2 cellular contexts compared by ENCODE assay signal in genomic region chr7:79973455-79973854, GRCh38.
TF ChIP-seq lines count a peak whose summit lies in the region.

No MANE protein-coding gene starts in this region.

TF ChIP-seq in A549, 52 proteins besides CTCF, POLR2A, EP300 and RAD21 (continued from another document):
- no peak for TF ChIP-seq USF2 (IDR thresholded peaks at IDR 0.05)
- TF ChIP-seq HOXB5 (CRISPR knock-in tag; IDR thresholded peaks at IDR 0.05): no peak
- no peak for TF ChIP-seq ELK1 (IDR thresholded peaks at IDR 0.05; ENCODE audit: low read depth, low read length)
- TF ChIP-seq SMC3 (IDR thresholded peaks at IDR 0.05): no peak
- no peak for TF ChIP-seq POLR2AphosphoS2 (conservative IDR thresholded peaks at IDR 0.05; ENCODE audit: low read length)
- no peak for TF ChIP-seq MYC (IDR thresholded peaks at IDR 0.05; ENCODE audit: borderline replicate concordance, low read length)
- TF ChIP-seq ZSCAN20 (CRISPR knock-in tag; IDR thresholded peaks at IDR 0.05): no peak
- no peak for TF ChIP-seq HOXB13 (CRISPR knock-in tag; IDR thresholded peaks at IDR 0.05; ENCODE audit: low read depth)
- TF ChIP-seq HMGXB4 (CRISPR knock-in tag; IDR thresholded peaks at IDR 0.05; ENCODE audit: borderline replicate concordance): no peak
- no peak for TF ChIP-seq EHMT2 (IDR thresholded peaks at IDR 0.05; ENCODE audit: low read depth)
- TF ChIP-seq TFCP2L1 (CRISPR knock-in tag; IDR thresholded peaks at IDR 0.05): no peak
- TF ChIP-seq CBX8 (IDR thresholded peaks at IDR 0.05): no peak
- TF ChIP-seq E2F6 (IDR thresholded peaks at IDR 0.05; ENCODE audit: borderline replicate concordance, low read depth): no peak
- no peak for TF ChIP-seq REST (IDR thresholded peaks at IDR 0.05)
- TF ChIP-seq HDAC2 (IDR thresholded peaks at IDR 0.05): no peak
- TF ChIP-seq BCL3 (IDR thresholded peaks at IDR 0.05): no peak
- no peak for TF ChIP-seq FOXS1 (CRISPR knock-in tag; IDR thresholded peaks at IDR 0.05)

TF ChIP-seq in endothelial cell of umbilical vein, 7 proteins besides CTCF, POLR2A, EP300 and RAD21 (continued from another document):
- no peak for TF ChIP-seq POLR2AphosphoS5 (IDR thresholded peaks at IDR 0.05; ENCODE audit: insufficient read depth, low read depth, low read length)
- no peak for TF ChIP-seq JUN (IDR thresholded peaks at IDR 0.05; ENCODE audit: borderline replicate concordance, insufficient read depth, insufficient read length, low read depth)
- TF ChIP-seq MAX (IDR thresholded peaks at IDR 0.05; ENCODE audit: insufficient read depth, insufficient read length): no peak
- TF ChIP-seq FOS (IDR thresholded peaks at IDR 0.05; ENCODE audit: borderline replicate concordance, insufficient read depth, low read length): no peak
